Comparison of ENCODE assay signal across 8 cellular contexts in genomic region chr14:22830329-22831010, GRCh38. TPM values are rescaled to one million over a fixed set of nuclear protein-coding genes. Genes with fewer than 3 reads are reported as not detected.
A peak's percentile ranks its signal among the peaks of the same experiment; 100 is the strongest.
DNase-seq lines count a peak whose midpoint lies in the region; ATAC-seq and TF ChIP-seq lines count a peak whose summit lies in the region.

No MANE protein-coding gene starts in this region.

- TF ChIP-seq CTCF in AG09309 (IDR thresholded peaks at IDR 0.05; ENCODE audit: control insufficient read depth, insufficient read depth, low read depth, low read length, missing control alignments) (no peak), cardiac fibroblast (IDR thresholded peaks at IDR 0.05; ENCODE audit: low read depth, low read length) (no peak)

- H3K4me3 ChIP-seq in AG09309 (ENCODE audit: control insufficient read depth, low read depth, low read length), result peak overlapping the region; percentile 60
- peak overlapping the region; percentile 83 to 91 for H3K4me3 ChIP-seq in cardiac fibroblast (replicated peaks in 1 of 2; ENCODE audit: low read depth in 2 of 2, low read length in 2 of 2)
- H3K4me3 ChIP-seq in muscle layer of duodenum (ENCODE audit: low read depth in 1 of 2, low read length in 2 of 2), result peak overlapping the region; percentile 91 to 97

- no peak for ATAC-seq in HG03342 (IDR thresholded peaks at IDR 0.05; ENCODE audit: unreplicated experiment)

- H3K9me3 Mint-ChIP-seq in IgD-negative memory B cell, result no peaks in the 10 kb centered on the region

- H3K4me1 Mint-ChIP-seq in IgD-negative memory B cell, result peaks cover 19 to 23% (median 20%) of the 10 kb centered on the region in 3 donors

- DNase-seq in AG09309 (ENCODE audit: low read depth) (no peak), cardiac fibroblast (ENCODE audit: low read depth in 2 of 2) (no peak), midbrain (lab: John Stamatoyannopoulos, UW) (no peak), germinal center (ENCODE audit: low spot score) (no peak), T-helper 9 cell (no peak)

- H3K36me3 Mint-ChIP-seq in IgD-negative memory B cell, result peaks cover 6% of the 10 kb centered on the region

- H3K27me3 Mint-ChIP-seq in IgD-negative memory B cell, result no peaks in the 10 kb centered on the region

- H3K27me3 ChIP-seq in muscle layer of duodenum (ENCODE audit: low read depth, low read length), result no peaks in the 10 kb centered on the region

- peak overlapping the region; percentile 93 to 98 (median 96) for H3K27ac Mint-ChIP-seq in IgD-negative memory B cell

- peak overlapping the region; percentile 93 to 97 (median 95) for H3K4me3 Mint-ChIP-seq in IgD-negative memory B cell

- H3K27ac ChIP-seq in muscle layer of duodenum (ENCODE audit: low read length), result peak overlapping the region; percentile 87

- H3K9me3 ChIP-seq in muscle layer of duodenum (ENCODE audit: control insufficient read depth in 1 of 2, low read length in 2 of 2), result no peaks in the 10 kb centered on the region

- H3K4me1 ChIP-seq in muscle layer of duodenum (ENCODE audit: control insufficient read depth in 1 of 2, insufficient read depth in 2 of 2, low read length in 2 of 2), result peaks cover 5 to 10% of the 10 kb centered on the region in 2 donors

- peaks cover 5 to 18% of the 10 kb centered on the region in 2 donors for H3K36me3 ChIP-seq in muscle layer of duodenum (ENCODE audit: control insufficient read depth in 1 of 2, insufficient read depth in 2 of 2, low read length in 2 of 2)

RNA-seq across cellular contexts. Expression of gene MRPL52, which starts 0.8 kb away (rescaled TPM):
- polyA plus RNA-seq in IgD-negative memory B cell, result 200 TPM

RNA-seq across cellular contexts. Expression of gene MMP14, which starts 5.9 kb away (rescaled TPM):
- polyA plus RNA-seq in IgD-negative memory B cell, result not detected

RNA-seq across cellular contexts. Expression of gene SLC7A7, which starts 15.2 kb away (rescaled TPM):
- 24.0 TPM for polyA plus RNA-seq in IgD-negative memory B cell

RNA-seq across cellular contexts. Expression of gene LRP10, which starts 41.1 kb away (rescaled TPM):
- polyA plus RNA-seq in IgD-negative memory B cell, result 113 TPM

RNA-seq across cellular contexts. Expression of gene REM2, which starts 52.6 kb away (rescaled TPM):
- polyA plus RNA-seq in IgD-negative memory B cell, result 2.6 TPM
